25 cellular contexts compared by ENCODE assay signal in genomic region chr12:99367181-99367580, GRCh38.
"Had no signal": no experiment of that assay in that cellular context is flagged by ENCODE, and none has a peak within 500 bp of the region (broad histone marks: within the 10 kb centered on the region; RNA-seq: fewer than 3 reads in every experiment).

No MANE protein-coding gene starts in this region.

- H3K4me1 Mint-ChIP-seq: activated naive CD8-positive, alpha-beta T cell treated with anti-CD3 and anti-CD28 coated beads, Interleukin-2, amount 10 ng/mL, durations not matched to agents 7 days and 5 days had no signal

- H3K27me3 Mint-ChIP-seq: activated naive CD8-positive, alpha-beta T cell treated with anti-CD3 and anti-CD28 coated beads, Interleukin-2, amount 10 ng/mL, durations not matched to agents 7 days and 5 days had no signal

- H3K9me3 Mint-ChIP-seq: activated naive CD8-positive, alpha-beta T cell treated with anti-CD3 and anti-CD28 coated beads, Interleukin-2, amount 10 ng/mL, durations not matched to agents 7 days and 5 days; T-helper 1 cell treated with Interleukin-12 subunit alpha and Interleukin-12 subunit beta and Interleukin-4 antibody, amounts not matched to agents 30 μg/mL and 1 μg/mL, for 36 hours had no signal

- DNase-seq: activated CD4-positive, alpha-beta T cell treated with anti-CD3 and anti-CD28 coated beads for 4 hours; activated CD4-positive, alpha-beta T cell treated with anti-CD3 and anti-CD28 coated beads, Interleukin-2, amount 50 U/mL, for 4 hours; activated CD8-positive, alpha-beta memory T cell treated with anti-CD3 and anti-CD28 coated beads, Interleukin-2, amount 50 U/mL, for 48 hours; activated CD8-positive, alpha-beta T cell treated with anti-CD3 and anti-CD28 coated beads, Interleukin-2, amount 10 ng/mL, durations not matched to agents 7 days and 5 days; activated naive CD4-positive, alpha-beta T cell treated with anti-CD3 and anti-CD28 coated beads, Interleukin-2, amount 50 U/mL, for 16 hours; activated naive CD8-positive, alpha-beta T cell treated with anti-CD3 and anti-CD28 coated beads, Interleukin-2, amount 10 ng/mL, durations not matched to agents 7 days and 5 days; activated T-cell treated with anti-CD3 and anti-CD28 coated beads, Interleukin-2, amount 50 U/mL, for 1 hour; aorta; central memory CD4-positive, alpha-beta T cell; NCI-H1092; NCI-H1436; NCI-H1694 treated with DMSO at 0.1 percent for 48 hours; NCI-H2029 treated with DMSO at 0.1 percent for 48 hours; NCI-H345; NCI-H510A; NCI-H526 treated with DMSO at 0.1 percent for 48 hours; OCI-M1; SHP77; SW 1271 had no signal

- H3K4me3 Mint-ChIP-seq: activated CD8-positive, alpha-beta T cell treated with anti-CD3 and anti-CD28 coated beads, Interleukin-2, amount 10 ng/mL, durations not matched to agents 7 days and 5 days; activated naive CD8-positive, alpha-beta T cell treated with anti-CD3 and anti-CD28 coated beads, Interleukin-2, amount 10 ng/mL, durations not matched to agents 7 days and 5 days; T-helper 1 cell treated with Interleukin-12 subunit alpha and Interleukin-12 subunit beta and Interleukin-4 antibody, amounts not matched to agents 30 μg/mL and 1 μg/mL, for 36 hours had no signal

- H3K9me3 ChIP-seq: SJSA1 had no signal

- H3K27ac ChIP-seq: SJSA1 had no signal

- H3K36me3 ChIP-seq: SJSA1 had no signal

- H3K4me3 ChIP-seq: SJSA1 had no signal

- H3K27me3 ChIP-seq: SJSA1 had no signal

- H3K36me3 Mint-ChIP-seq: activated naive CD8-positive, alpha-beta T cell treated with anti-CD3 and anti-CD28 coated beads, Interleukin-2, amount 10 ng/mL, durations not matched to agents 7 days and 5 days had no signal

- ATAC-seq: activated CD4-positive, CD25-positive, alpha-beta regulatory T cell treated with anti-CD3 and anti-CD28 coated beads, Interleukin-2, amount 50 U/mL, for 24 hours; activated CD8-positive, alpha-beta T cell treated with anti-CD3 and anti-CD28 coated beads, Interleukin-2, amount 10 ng/mL, durations not matched to agents 7 days and 5 days; Panc1; SK-N-SH treated with all-trans-retinoic acid at 6 μM for 48 hours had no signal

- FAIRE-seq: bronchial epithelial cell had no signal

- H3K4me1 ChIP-seq: SJSA1 had no signal

- H3K27ac Mint-ChIP-seq: activated CD8-positive, alpha-beta T cell treated with anti-CD3 and anti-CD28 coated beads, Interleukin-2, amount 10 ng/mL, durations not matched to agents 7 days and 5 days; activated naive CD8-positive, alpha-beta T cell treated with anti-CD3 and anti-CD28 coated beads, Interleukin-2, amount 10 ng/mL, durations not matched to agents 7 days and 5 days; T-helper 1 cell treated with Interleukin-12 subunit alpha and Interleukin-12 subunit beta and Interleukin-4 antibody, amounts not matched to agents 30 μg/mL and 1 μg/mL, for 36 hours had no signal
